8 cellular contexts compared by ENCODE assay signal in genomic region chr6:32974541-32975308, GRCh38. TPM values are rescaled to one million over a fixed set of nuclear protein-coding genes. Genes with fewer than 3 reads are reported as not detected.
DNase-seq lines count a peak whose midpoint lies in the region; ATAC-seq and TF ChIP-seq lines count a peak whose summit lies in the region.

No MANE protein-coding gene starts in this region.

- DNase-seq in heart right ventricle = no peak
- DNase-seq in left cardiac atrium = no peak
- no peak for DNase-seq in ascending aorta (ENCODE audit: low spot score in 2 of 2)
- DNase-seq in lung (ENCODE audit: low spot score) = no peak
- no peak for DNase-seq in upper lobe of right lung
- no peak for DNase-seq in globus pallidus (ENCODE audit: low spot score)
- DNase-seq in NCI-H226 = no peak
- no peak for DNase-seq in NCI-H146 treated with DMSO at 0.1 percent for 48 hours (lab: John Stamatoyannopoulos, UW; ENCODE audit: unreplicated experiment)

- H3K9me3 ChIP-seq in heart right ventricle (no peaks in the 10 kb centered on the region), ascending aorta (no peaks in the 10 kb centered on the region), lung (ENCODE audit: control insufficient read depth in 2 of 2, insufficient read depth in 1 of 2, low read length in 1 of 2) (no peaks in the 10 kb centered on the region), upper lobe of right lung (no peaks in the 10 kb centered on the region)

- WGBS in heart right ventricle, 2 donors = 6 to 9% methylated on average over 14 of the region's 14 CpGs
- 11 to 24% methylated on average over 14 of the region's 14 CpGs for WGBS in lung, 2 donors

- H3K27ac ChIP-seq in heart right ventricle (peak overlapping the region in 5 of 10 donors; percentile 8 to 100 (median 84)), ascending aorta (peak overlapping the region in 1 of 2 donors; percentile 34), lung (ENCODE audit: low read depth in 1 of 2, low read length in 1 of 2) (no peak overlapping the region), upper lobe of right lung (no peak overlapping the region)

- TF ChIP-seq CTCF in heart right ventricle (IDR thresholded peaks at IDR 0.05) (no peak), ascending aorta (IDR thresholded peaks at IDR 0.05) (no peak), lung (IDR thresholded peaks at IDR 0.05; ENCODE audit: control extremely low read depth, extremely low read depth) (no peak), upper lobe of right lung (IDR thresholded peaks at IDR 0.05) (no peak)

- H3K4me1 ChIP-seq in heart right ventricle = peaks cover 5 to 53% (median 44%) of the 10 kb centered on the region in 9 donors
- peaks cover 3 to 28% of the 10 kb centered on the region in 2 donors for H3K4me1 ChIP-seq in ascending aorta
- H3K4me1 ChIP-seq in lung (ENCODE audit: control insufficient read depth in 2 of 2, insufficient read depth in 2 of 2, low read length in 2 of 2) = peaks cover 0 to 5% of the 10 kb centered on the region in 2 donors
- peaks cover 35% of the 10 kb centered on the region for H3K4me1 ChIP-seq in upper lobe of right lung

- intact Hi-C loops in heart right ventricle (cut with DNase I) = loop anchor here in 3 of 10 donors (2.0 to 5.0 kb wide), 3 partner anchors 37 to 777 kb away; no protein-coding TSS in a partner anchor
- intact Hi-C loops in left cardiac atrium (cut with DNase I) = no loop called here
- intact Hi-C loops in ascending aorta (cut with DNase I) = loop anchor here (5.0 to 10.0 kb wide), 5 partner anchors 228 to 1432 kb away; partner anchors contain the start of genes CUTA, DDX39B, HSD17B8 and HSPA1A
- intact Hi-C loops in upper lobe of right lung (cut with DNase I) = loop anchor here (5.0 kb wide), 1 partner anchor 37 kb away; no protein-coding TSS in a partner anchor

- H3K36me3 ChIP-seq in heart right ventricle = peaks cover 12 to 77% (median 54%) of the 10 kb centered on the region in 9 donors
- peaks cover 58 to 72% of the 10 kb centered on the region in 2 donors for H3K36me3 ChIP-seq in ascending aorta
- H3K36me3 ChIP-seq in lung (ENCODE audit: control insufficient read depth in 2 of 2, insufficient read depth in 2 of 2, low read length in 2 of 2) = peaks cover 52 to 54% of the 10 kb centered on the region in 2 donors
- peaks cover 71% of the 10 kb centered on the region for H3K36me3 ChIP-seq in upper lobe of right lung

- H3K27me3 ChIP-seq in heart right ventricle (no peaks in the 10 kb centered on the region), ascending aorta (no peaks in the 10 kb centered on the region), lung (ENCODE audit: control insufficient read depth, insufficient read depth) (no peaks in the 10 kb centered on the region), upper lobe of right lung (no peaks in the 10 kb centered on the region)

- ATAC-seq in heart right ventricle (no peak), left cardiac atrium (no peak), lung (ENCODE audit: insufficient read depth, low FRiP score) (no peak), upper lobe of right lung (no peak)

- peak overlapping the region; percentile 61 to 100 (median 94) for H3K4me3 ChIP-seq in heart right ventricle
- peak overlapping the region; percentile 86 to 95 for H3K4me3 ChIP-seq in ascending aorta
- H3K4me3 ChIP-seq in lung = peak overlapping the region; percentile 82
- H3K4me3 ChIP-seq in upper lobe of right lung = peak overlapping the region; percentile 74

RNA-seq across cellular contexts. Expression of gene BRD2, which starts 6.3 kb away (rescaled TPM):
- total RNA-seq in heart right ventricle (10 to 100 TPM; 64.9 to 97.0 (median 74.9) TPM), left cardiac atrium (10 to 100 TPM; 79.3 to 97.5 TPM), ascending aorta (140 TPM), lung (100 to 1,000 TPM; 178 TPM), upper lobe of right lung (155 TPM)
- polyA plus RNA-seq in heart right ventricle (10 to 100 TPM; 49.3 to 87.2 TPM), lung (100 to 1,000 TPM; 114 to 117 TPM)

RNA-seq across cellular contexts. Expression of gene HLA-DMA, which starts 21.8 kb away (rescaled TPM):
- total RNA-seq in heart right ventricle (100 to 1,000 TPM in 1 of 10 donors, 10 to 100 TPM in 8, 1 to 10 TPM in 1; 7.8 to 106 (median 14.5) TPM), left cardiac atrium (10 to 100 TPM; 20.5 to 38.8 TPM), ascending aorta (28.0 TPM), lung (100 to 1,000 TPM in 1 of 2 donors, 10 to 100 TPM in 1; 76.8 to 130 TPM), upper lobe of right lung (197 TPM)
- polyA plus RNA-seq in heart right ventricle (10 to 100 TPM; 11.8 to 47.6 TPM), lung (100 to 1,000 TPM; 106 to 240 TPM)

RNA-seq across cellular contexts. Expression of gene HLA-DMB, which starts 33.9 kb away (rescaled TPM):
- 10 to 100 TPM in 4 of 10 donors, 1 to 10 TPM in 6; 2.7 to 79.8 (median 7.6) TPM for total RNA-seq in heart right ventricle
- polyA plus RNA-seq in heart right ventricle = 1 to 10 TPM; 5.5 to 7.8 TPM
- 10 to 100 TPM in 1 of 2 donors, 1 to 10 TPM in 1; 6.9 to 15.8 TPM for total RNA-seq in left cardiac atrium
- total RNA-seq in ascending aorta = 26.8 TPM
- 10 to 100 TPM; 42.3 to 76.7 TPM for total RNA-seq in lung
- 10 to 100 TPM; 50.1 to 52.2 TPM for polyA plus RNA-seq in lung
- 140 TPM for total RNA-seq in upper lobe of right lung

RNA-seq across cellular contexts. Expression of gene HLA-DOA, which starts 34.7 kb away (rescaled TPM):
- total RNA-seq in heart right ventricle (10 to 100 TPM in 1 of 10 donors, 1 to 10 TPM in 8, under 1 TPM in 1; 0.75 to 22.8 (median 2.0) TPM), left cardiac atrium (1 to 10 TPM; 1.8 to 3.0 TPM), ascending aorta (358 TPM), lung (10 to 100 TPM; 20.7 to 26.4 TPM), upper lobe of right lung (25.2 TPM)
- polyA plus RNA-seq in heart right ventricle (1 to 10 TPM in 1 of 2 donors, under 1 TPM in 1; 0.65 to 2.1 TPM), lung (10 to 100 TPM in 1 of 2 donors, 1 to 10 TPM in 1; 4.6 to 12.8 TPM)

Comparison
In these comparisons a context has a peak if more than half of its experiments do, and no peak if none do; other contexts are left out.
1. intact Hi-C loops: an anchor here in ascending aorta (5.0 to 10.0 kb wide) and upper lobe of right lung (5.0 kb wide); none called in left cardiac atrium.